In genomic region chr12:132773077-132774020, GRCh38 we compare ENCODE assay signal across 27 cellular contexts. TPM values are rescaled to one million over a fixed set of nuclear protein-coding genes. Genes with fewer than 3 reads are reported as not detected.
DNase-seq lines count a peak whose midpoint lies in the region; ATAC-seq, FAIRE-seq and TF ChIP-seq lines count a peak whose summit lies in the region.
"Had no signal": no experiment of that assay in that cellular context is flagged by ENCODE, and none has a peak within 500 bp of the region (broad histone marks: within the 10 kb centered on the region; RNA-seq: fewer than 3 reads in every experiment).

No MANE protein-coding gene starts in this region.

- WGBS in small intestine, 3 donors = 91 to 96% (median 94%) methylated on average over 41 of the region's 41 CpGs

- no peak for FAIRE-seq in small intestine (lab: Jason Lieb, UNC)
- FAIRE-seq: A204.1, endometrium had no signal

- H3K36me3 Mint-ChIP-seq in activated CD8-positive, alpha-beta memory T cell treated with anti-CD3 and anti-CD28 coated beads, Interleukin-2, amount 10 ng/mL, durations not matched to agents 7 days and 5 days = peaks cover 42% of the 10 kb centered on the region
- peaks cover 51% of the 10 kb centered on the region for H3K36me3 Mint-ChIP-seq in CD8-positive, alpha-beta T cell
- peaks cover 24% of the 10 kb centered on the region for H3K36me3 Mint-ChIP-seq in T-cell
- H3K36me3 Mint-ChIP-seq: natural killer cell had no signal

- POLR2A ChIA-PET in CD8-positive, alpha-beta T cell (lab: Charles Lee) = no interaction called here
- POLR2A ChIA-PET in T-cell (lab: Charles Lee) = interaction anchor here (0.6 to 0.7 kb wide), 2 partner anchors 129 to 220 kb away, joined by 5 to 6 read pairs; no protein-coding TSS in a partner anchor

- CTCF ChIA-PET in activated CD8-positive, alpha-beta memory T cell treated with anti-CD3 and anti-CD28 coated beads, Interleukin-2, amount 10 ng/mL, durations not matched to agents 7 days and 5 days (lab: Charles Lee) = interaction anchor here (0.8 to 3.4 kb wide), 2 partner anchors 127 to 132 kb away, joined by 4 to 13 read pairs; no protein-coding TSS in a partner anchor
- CTCF ChIA-PET in CD8-positive, alpha-beta T cell (lab: Charles Lee) = interaction anchor here (1.3 kb wide), 1 partner anchor 131 kb away, joined by 6 read pairs; no protein-coding TSS in a partner anchor
- CTCF ChIA-PET in T-cell (lab: Charles Lee) = interaction anchor here in 1 of 2 donors (0.7 kb wide), 1 partner anchor 742 kb away, joined by 4 read pairs; no protein-coding TSS in a partner anchor

- no peaks in the 10 kb centered on the region for H3K9me3 ChIP-seq in CD8-positive, alpha-beta T cell (ENCODE audit: low read length)
- no peaks in the 10 kb centered on the region for H3K9me3 ChIP-seq in osteoblast (ENCODE audit: low read depth, low read length)
- no peaks in the 10 kb centered on the region for H3K9me3 ChIP-seq in MG63
- no peaks in the 10 kb centered on the region for H3K9me3 ChIP-seq in small intestine (ENCODE audit: control insufficient read depth, low read depth)
- H3K9me3 ChIP-seq: ascending aorta, Caco-2, left lung, ovary, upper lobe of left lung had no signal

- DNase-seq in activated CD8-positive, alpha-beta memory T cell treated with anti-CD3 and anti-CD28 coated beads, Interleukin-2, amount 10 ng/mL, durations not matched to agents 7 days and 5 days = no peak
- DNase-seq in activated CD8-positive, alpha-beta memory T cell treated with anti-CD3 and anti-CD28 coated beads, Interleukin-2, amount 50 U/mL, for 48 hours = no peak
- DNase-seq in CD8-positive, alpha-beta T cell = peak in 1 of 7 experiments; percentile 42
- DNase-seq in T-cell (peak in 12 of 34 experiments; percentile 8 to 45 (median 18)), osteoblast (ENCODE audit: insufficient read length, low spot score, missing footprints) (peak; percentile 64), MG63 (no peak), small intestine (no peak)
- DNase-seq: activated CD4-positive, alpha-beta memory T cell treated with anti-CD3 and anti-CD28 coated beads for 36 hours; activated gamma-delta T cell treated with Interleukin-2 at 50 U/mL for 16 hours; Caco-2; cortex of kidney; DMS79 treated with DMSO at 0.1 percent for 48 hours; natural killer cell; NCI-H1105; NCI-H1930; NCI-H69; ovary; retina; stimulated activated CD4-positive, alpha-beta T cell treated with anti-CD3 and anti-CD28 coated beads, Interleukin-2, amount 100 ng/mL, for 48 hours; WERI-Rb-1 had no signal

- no peaks in the 10 kb centered on the region for H3K27me3 ChIP-seq in CD8-positive, alpha-beta T cell (ENCODE audit: insufficient read depth, low read length)
- H3K27me3 ChIP-seq in osteoblast (ENCODE audit: insufficient read depth, low read length) (no peaks in the 10 kb centered on the region), MG63 (no peaks in the 10 kb centered on the region), small intestine (ENCODE audit: control insufficient read depth in 2 of 2, insufficient read depth in 2 of 2, low read length in 2 of 2) (no peaks in the 10 kb centered on the region)
- H3K27me3 ChIP-seq: ascending aorta, left lung, ovary, upper lobe of left lung had no signal

- H2AFZ ChIP-seq in osteoblast (ENCODE audit: low read length) = no peak overlapping the region

- no peaks in the 10 kb centered on the region for H3K27me3 Mint-ChIP-seq in activated CD8-positive, alpha-beta memory T cell treated with anti-CD3 and anti-CD28 coated beads, Interleukin-2, amount 10 ng/mL, durations not matched to agents 7 days and 5 days
- H3K27me3 Mint-ChIP-seq in CD8-positive, alpha-beta T cell (ENCODE audit: low read depth) = no peaks in the 10 kb centered on the region
- no peaks in the 10 kb centered on the region for H3K27me3 Mint-ChIP-seq in T-cell
- H3K27me3 Mint-ChIP-seq: activated CD4-positive, alpha-beta memory T cell treated with anti-CD3 and anti-CD28 coated beads for 36 hours had no signal

- no peak overlapping the region for H3K4me3 Mint-ChIP-seq in activated CD8-positive, alpha-beta memory T cell treated with anti-CD3 and anti-CD28 coated beads, Interleukin-2, amount 10 ng/mL, durations not matched to agents 7 days and 5 days
- peak overlapping the region; percentile 18 for H3K4me3 Mint-ChIP-seq in CD8-positive, alpha-beta T cell
- H3K4me3 Mint-ChIP-seq in T-cell = peak overlapping the region in 1 of 3 donors; percentile 61
- H3K4me3 Mint-ChIP-seq: activated CD4-positive, alpha-beta memory T cell treated with anti-CD3 and anti-CD28 coated beads for 36 hours; natural killer cell had no signal

- peaks cover 9% of the 10 kb centered on the region for H3K79me2 ChIP-seq in osteoblast (ENCODE audit: insufficient read depth, low read length)

- H4K20me1 ChIP-seq in osteoblast (ENCODE audit: insufficient read depth, low read length) = peaks cover 34% of the 10 kb centered on the region

- intact Hi-C loops in CD8-positive, alpha-beta T cell (cut with DNase I, micrococcal nuclease) = loop anchor here in 1 of 2 experiments (5.0 kb wide), 1 partner anchor 34 kb away; no protein-coding TSS in a partner anchor

- no peak overlapping the region for H3K4me2 ChIP-seq in osteoblast (ENCODE audit: insufficient read depth, low read length)

- peaks cover 26% of the 10 kb centered on the region for H3K4me1 Mint-ChIP-seq in activated CD8-positive, alpha-beta memory T cell treated with anti-CD3 and anti-CD28 coated beads, Interleukin-2, amount 10 ng/mL, durations not matched to agents 7 days and 5 days
- H3K4me1 Mint-ChIP-seq in CD8-positive, alpha-beta T cell (ENCODE audit: low read depth) = peaks cover 51% of the 10 kb centered on the region
- H3K4me1 Mint-ChIP-seq in T-cell = peaks cover 39 to 66% (median 51%) of the 10 kb centered on the region in 3 donors

- no peak overlapping the region for H3K27ac ChIP-seq in CD8-positive, alpha-beta T cell (ENCODE audit: low read depth, low read length)
- H3K27ac ChIP-seq in osteoblast (ENCODE audit: low read depth, low read length) (no peak overlapping the region), small intestine (ENCODE audit: low read depth in 1 of 2, low read length in 1 of 2) (peak overlapping the region in 1 of 2 donors; percentile 47)
- H3K27ac ChIP-seq: ascending aorta, SK-N-MC, upper lobe of left lung, WERI-Rb-1 had no signal

- peaks cover 63% of the 10 kb centered on the region for H3K4me1 ChIP-seq in CD8-positive, alpha-beta T cell (ENCODE audit: insufficient read depth, low read length)
- H3K4me1 ChIP-seq in osteoblast (ENCODE audit: insufficient read depth, low read length) (peaks cover 5% of the 10 kb centered on the region), small intestine (ENCODE audit: control insufficient read depth in 2 of 2, insufficient read depth in 1 of 2, low read depth in 1 of 2, low read length in 1 of 2) (no peaks in the 10 kb centered on the region)
- H3K4me1 ChIP-seq: ascending aorta, Caco-2 had no signal

- no peak overlapping the region for H3K27ac Mint-ChIP-seq in activated CD8-positive, alpha-beta memory T cell treated with anti-CD3 and anti-CD28 coated beads, Interleukin-2, amount 10 ng/mL, durations not matched to agents 7 days and 5 days
- peak overlapping the region; percentile 77 for H3K27ac Mint-ChIP-seq in CD8-positive, alpha-beta T cell
- peak overlapping the region; percentile 65 to 72 for H3K27ac Mint-ChIP-seq in T-cell
- H3K27ac Mint-ChIP-seq: activated CD4-positive, alpha-beta memory T cell treated with anti-CD3 and anti-CD28 coated beads for 36 hours; natural killer cell had no signal

- TF ChIP-seq CTCF in CD8-positive, alpha-beta T cell (IDR thresholded peaks at IDR 0.05) = no peak
- TF ChIP-seq CTCF in osteoblast (IDR thresholded peaks at IDR 0.05; ENCODE audit: extremely low read depth, low read depth, low read length) = no peak

- H3K4me3 ChIP-seq in CD8-positive, alpha-beta T cell (ENCODE audit: low read depth, low read length) = no peak overlapping the region
- H3K4me3 ChIP-seq in osteoblast (ENCODE audit: insufficient read depth, low read length) (no peak overlapping the region), MG63 (no peak overlapping the region), small intestine (ENCODE audit: low read depth in 1 of 2, low read length in 2 of 2) (no peak overlapping the region)
- H3K4me3 ChIP-seq: ascending aorta, left lung, ovary, SK-N-MC, upper lobe of left lung had no signal

- ATAC-seq in activated CD8-positive, alpha-beta memory T cell treated with anti-CD3 and anti-CD28 coated beads, Interleukin-2, amount 10 ng/mL, durations not matched to agents 7 days and 5 days = peak; percentile 4
- peak; percentile 57 for ATAC-seq in CD8-positive, alpha-beta T cell
- ATAC-seq in T-cell (replicated peaks in 1 of 4) (peak in 3 of 4 experiments; percentile 20 to 68 (median 33)), HG03378 (IDR thresholded peaks at IDR 0.05; ENCODE audit: unreplicated experiment) (no peak)
- ATAC-seq: natural killer cell had no signal

- H3K9me3 Mint-ChIP-seq in activated CD8-positive, alpha-beta memory T cell treated with anti-CD3 and anti-CD28 coated beads, Interleukin-2, amount 10 ng/mL, durations not matched to agents 7 days and 5 days (ENCODE audit: low read depth) = no peaks in the 10 kb centered on the region
- no peaks in the 10 kb centered on the region for H3K9me3 Mint-ChIP-seq in CD8-positive, alpha-beta T cell
- H3K9me3 Mint-ChIP-seq in T-cell = no peaks in the 10 kb centered on the region
- H3K9me3 Mint-ChIP-seq: activated CD4-positive, alpha-beta memory T cell treated with anti-CD3 and anti-CD28 coated beads for 36 hours; natural killer cell had no signal

- H3K36me3 ChIP-seq in CD8-positive, alpha-beta T cell (ENCODE audit: insufficient read depth, low read length) = peaks cover 40% of the 10 kb centered on the region
- H3K36me3 ChIP-seq in osteoblast (ENCODE audit: insufficient read depth, low read length) (peaks cover 84% of the 10 kb centered on the region), MG63 (peaks cover 86% of the 10 kb centered on the region), small intestine (ENCODE audit: control insufficient read depth in 2 of 2, insufficient read depth in 2 of 2, low read length in 2 of 2) (peaks cover 19 to 23% of the 10 kb centered on the region in 2 donors)
- H3K36me3 ChIP-seq: ovary had no signal

RNA-seq across cellular contexts. Expression of gene ANKLE2, which starts 11.7 kb away (rescaled TPM):
- total RNA-seq in activated CD8-positive, alpha-beta memory T cell treated with anti-CD3 and anti-CD28 coated beads, Interleukin-2, amount 10 ng/mL, durations not matched to agents 7 days and 5 days = 100 to 1,000 TPM; 105 to 106 TPM
- 10 to 100 TPM; 54.7 to 57.9 TPM for total RNA-seq in CD8-positive, alpha-beta T cell
- total RNA-seq in T-cell (100 to 1,000 TPM in 2 of 5 donors, 10 to 100 TPM in 3; 88.1 to 106 (median 94.3) TPM), osteoblast (79.9 and 86.1 TPM in 2 replicates)
- 63.0 and 75.7 TPM in 2 replicates for total RNA-seq in MG63 (2014; rRNA removed; shearing (Covaris generic); ENCODE audit: low replicate concordance)
- polyA plus RNA-seq in small intestine = 10 to 100 TPM; 22.2 to 47.3 (median 30.6) TPM

RNA-seq across cellular contexts. Expression of gene GOLGA3, which starts 55.3 kb away (rescaled TPM):
- 10 to 100 TPM; 60.0 to 60.4 TPM for total RNA-seq in activated CD8-positive, alpha-beta memory T cell treated with anti-CD3 and anti-CD28 coated beads, Interleukin-2, amount 10 ng/mL, durations not matched to agents 7 days and 5 days
- 10 to 100 TPM; 31.7 to 33.8 TPM for total RNA-seq in CD8-positive, alpha-beta T cell
- total RNA-seq in T-cell (10 to 100 TPM; 49.1 to 77.9 (median 67.4) TPM), osteoblast (102 and 127 TPM in 2 replicates)
- 67.0 and 96.0 TPM in 2 replicates for total RNA-seq in MG63 (2014; rRNA removed; shearing (Covaris generic); ENCODE audit: low replicate concordance)
- 10 to 100 TPM in 2 of 3 donors, 1 to 10 TPM in 1; 7.3 to 20.5 (median 10.5) TPM for polyA plus RNA-seq in small intestine
